Comparison of ENCODE assay signal across 1 cellular context in the genomic region with DNA sequence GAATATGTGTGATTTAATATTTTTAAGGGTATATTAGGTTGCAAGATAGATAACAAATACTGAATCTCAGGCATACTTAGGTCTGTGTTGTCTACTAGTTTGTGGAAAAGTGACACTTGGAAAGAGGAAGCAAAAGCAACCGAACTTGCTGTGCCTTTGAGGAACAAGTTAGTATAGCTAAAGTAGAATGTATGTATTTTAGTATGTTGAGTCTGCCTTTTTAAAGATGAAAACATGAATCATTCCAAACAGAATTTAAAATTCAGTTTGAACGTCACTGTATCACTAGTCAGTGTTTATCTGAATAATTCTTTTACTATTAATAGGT.
TF ChIP-seq lines count a peak whose summit lies in the region.

No MANE protein-coding gene starts in this region.

TF ChIP-seq in GM12878, 131 proteins besides CTCF, POLR2A, EP300 and RAD21:
- TF ChIP-seq BHLHE40 (IDR thresholded peaks at IDR 0.05; ENCODE audit: borderline replicate concordance in 1 of 2, low read depth in 2 of 2, low read length in 1 of 2) (no peak), CBFB (IDR thresholded peaks at IDR 0.05; ENCODE audit: low read depth) (no peak), ZNF217 (IDR thresholded peaks at IDR 0.05) (no peak), CREB1 (IDR thresholded peaks at IDR 0.05; ENCODE audit: low read depth) (no peak), DPF2 (IDR thresholded peaks at IDR 0.05) (no peak), ESRRA (IDR thresholded peaks at IDR 0.05; ENCODE audit: low read length) (no peak), KLF5 (IDR thresholded peaks at IDR 0.05; ENCODE audit: partially characterized antibody) (no peak), SREBF2 (IDR thresholded peaks at IDR 0.05; ENCODE audit: low read length) (no peak), PML (IDR thresholded peaks at IDR 0.05; ENCODE audit: low read length) (no peak), NBN (IDR thresholded peaks at IDR 0.05) (no peak), EED (IDR thresholded peaks at IDR 0.05; ENCODE audit: low read depth) (no peak), ZNF274 (IDR thresholded peaks at IDR 0.05; ENCODE audit: insufficient read depth, insufficient read length) (no peak)
- TF ChIP-seq, protein P1, sequence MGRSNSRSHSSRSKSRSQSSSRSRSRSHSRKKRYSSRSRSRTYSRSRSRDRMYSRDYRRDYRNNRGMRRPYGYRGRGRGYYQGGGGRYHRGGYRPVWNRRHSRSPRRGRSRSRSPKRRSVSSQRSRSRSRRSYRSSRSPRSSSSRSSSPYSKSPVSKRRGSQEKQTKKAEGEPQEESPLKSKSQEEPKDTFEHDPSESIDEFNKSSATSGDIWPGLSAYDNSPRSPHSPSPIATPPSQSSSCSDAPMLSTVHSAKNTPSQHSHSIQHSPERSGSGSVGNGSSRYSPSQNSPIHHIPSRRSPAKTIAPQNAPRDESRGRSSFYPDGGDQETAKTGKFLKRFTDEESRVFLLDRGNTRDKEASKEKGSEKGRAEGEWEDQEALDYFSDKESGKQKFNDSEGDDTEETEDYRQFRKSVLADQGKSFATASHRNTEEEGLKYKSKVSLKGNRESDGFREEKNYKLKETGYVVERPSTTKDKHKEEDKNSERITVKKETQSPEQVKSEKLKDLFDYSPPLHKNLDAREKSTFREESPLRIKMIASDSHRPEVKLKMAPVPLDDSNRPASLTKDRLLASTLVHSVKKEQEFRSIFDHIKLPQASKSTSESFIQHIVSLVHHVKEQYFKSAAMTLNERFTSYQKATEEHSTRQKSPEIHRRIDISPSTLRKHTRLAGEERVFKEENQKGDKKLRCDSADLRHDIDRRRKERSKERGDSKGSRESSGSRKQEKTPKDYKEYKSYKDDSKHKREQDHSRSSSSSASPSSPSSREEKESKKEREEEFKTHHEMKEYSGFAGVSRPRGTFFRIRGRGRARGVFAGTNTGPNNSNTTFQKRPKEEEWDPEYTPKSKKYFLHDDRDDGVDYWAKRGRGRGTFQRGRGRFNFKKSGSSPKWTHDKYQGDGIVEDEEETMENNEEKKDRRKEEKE (IDR thresholded peaks at IDR 0.05) = no peak
- TF ChIP-seq, protein P2, sequence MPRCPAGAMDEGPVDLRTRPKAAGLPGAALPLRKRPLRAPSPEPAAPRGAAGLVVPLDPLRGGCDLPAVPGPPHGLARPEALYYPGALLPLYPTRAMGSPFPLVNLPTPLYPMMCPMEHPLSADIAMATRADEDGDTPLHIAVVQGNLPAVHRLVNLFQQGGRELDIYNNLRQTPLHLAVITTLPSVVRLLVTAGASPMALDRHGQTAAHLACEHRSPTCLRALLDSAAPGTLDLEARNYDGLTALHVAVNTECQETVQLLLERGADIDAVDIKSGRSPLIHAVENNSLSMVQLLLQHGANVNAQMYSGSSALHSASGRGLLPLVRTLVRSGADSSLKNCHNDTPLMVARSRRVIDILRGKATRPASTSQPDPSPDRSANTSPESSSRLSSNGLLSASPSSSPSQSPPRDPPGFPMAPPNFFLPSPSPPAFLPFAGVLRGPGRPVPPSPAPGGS (IDR thresholded peaks at IDR 0.05; ENCODE audit: borderline replicate concordance, insufficient read depth, low read depth, low read length, poor library complexity, severe bottlenecking) = no peak
- TF ChIP-seq, protein P3, sequence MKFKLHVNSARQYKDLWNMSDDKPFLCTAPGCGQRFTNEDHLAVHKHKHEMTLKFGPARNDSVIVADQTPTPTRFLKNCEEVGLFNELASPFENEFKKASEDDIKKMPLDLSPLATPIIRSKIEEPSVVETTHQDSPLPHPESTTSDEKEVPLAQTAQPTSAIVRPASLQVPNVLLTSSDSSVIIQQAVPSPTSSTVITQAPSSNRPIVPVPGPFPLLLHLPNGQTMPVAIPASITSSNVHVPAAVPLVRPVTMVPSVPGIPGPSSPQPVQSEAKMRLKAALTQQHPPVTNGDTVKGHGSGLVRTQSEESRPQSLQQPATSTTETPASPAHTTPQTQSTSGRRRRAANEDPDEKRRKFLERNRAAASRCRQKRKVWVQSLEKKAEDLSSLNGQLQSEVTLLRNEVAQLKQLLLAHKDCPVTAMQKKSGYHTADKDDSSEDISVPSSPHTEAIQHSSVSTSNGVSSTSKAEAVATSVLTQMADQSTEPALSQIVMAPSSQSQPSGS (IDR thresholded peaks at IDR 0.05; ENCODE audit: low read length) = no peak
- TF ChIP-seq, protein P4, sequence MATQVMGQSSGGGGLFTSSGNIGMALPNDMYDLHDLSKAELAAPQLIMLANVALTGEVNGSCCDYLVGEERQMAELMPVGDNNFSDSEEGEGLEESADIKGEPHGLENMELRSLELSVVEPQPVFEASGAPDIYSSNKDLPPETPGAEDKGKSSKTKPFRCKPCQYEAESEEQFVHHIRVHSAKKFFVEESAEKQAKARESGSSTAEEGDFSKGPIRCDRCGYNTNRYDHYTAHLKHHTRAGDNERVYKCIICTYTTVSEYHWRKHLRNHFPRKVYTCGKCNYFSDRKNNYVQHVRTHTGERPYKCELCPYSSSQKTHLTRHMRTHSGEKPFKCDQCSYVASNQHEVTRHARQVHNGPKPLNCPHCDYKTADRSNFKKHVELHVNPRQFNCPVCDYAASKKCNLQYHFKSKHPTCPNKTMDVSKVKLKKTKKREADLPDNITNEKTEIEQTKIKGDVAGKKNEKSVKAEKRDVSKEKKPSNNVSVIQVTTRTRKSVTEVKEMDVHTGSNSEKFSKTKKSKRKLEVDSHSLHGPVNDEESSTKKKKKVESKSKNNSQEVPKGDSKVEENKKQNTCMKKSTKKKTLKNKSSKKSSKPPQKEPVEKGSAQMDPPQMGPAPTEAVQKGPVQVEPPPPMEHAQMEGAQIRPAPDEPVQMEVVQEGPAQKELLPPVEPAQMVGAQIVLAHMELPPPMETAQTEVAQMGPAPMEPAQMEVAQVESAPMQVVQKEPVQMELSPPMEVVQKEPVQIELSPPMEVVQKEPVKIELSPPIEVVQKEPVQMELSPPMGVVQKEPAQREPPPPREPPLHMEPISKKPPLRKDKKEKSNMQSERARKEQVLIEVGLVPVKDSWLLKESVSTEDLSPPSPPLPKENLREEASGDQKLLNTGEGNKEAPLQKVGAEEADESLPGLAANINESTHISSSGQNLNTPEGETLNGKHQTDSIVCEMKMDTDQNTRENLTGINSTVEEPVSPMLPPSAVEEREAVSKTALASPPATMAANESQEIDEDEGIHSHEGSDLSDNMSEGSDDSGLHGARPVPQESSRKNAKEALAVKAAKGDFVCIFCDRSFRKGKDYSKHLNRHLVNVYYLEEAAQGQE (IDR thresholded peaks at IDR 0.05; ENCODE audit: low read depth, low read length) = no peak
- TF ChIP-seq, protein P5, sequence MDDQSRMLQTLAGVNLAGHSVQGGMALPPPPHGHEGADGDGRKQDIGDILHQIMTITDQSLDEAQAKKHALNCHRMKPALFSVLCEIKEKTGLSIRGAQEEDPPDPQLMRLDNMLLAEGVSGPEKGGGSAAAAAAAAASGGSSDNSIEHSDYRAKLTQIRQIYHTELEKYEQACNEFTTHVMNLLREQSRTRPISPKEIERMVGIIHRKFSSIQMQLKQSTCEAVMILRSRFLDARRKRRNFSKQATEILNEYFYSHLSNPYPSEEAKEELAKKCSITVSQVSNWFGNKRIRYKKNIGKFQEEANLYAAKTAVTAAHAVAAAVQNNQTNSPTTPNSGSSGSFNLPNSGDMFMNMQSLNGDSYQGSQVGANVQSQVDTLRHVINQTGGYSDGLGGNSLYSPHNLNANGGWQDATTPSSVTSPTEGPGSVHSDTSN (IDR thresholded peaks at IDR 0.05; ENCODE audit: insufficient replicate concordance, low read depth, low read length) = no peak
